ENCODE assay signal across 8 cellular contexts in the genomic region with DNA sequence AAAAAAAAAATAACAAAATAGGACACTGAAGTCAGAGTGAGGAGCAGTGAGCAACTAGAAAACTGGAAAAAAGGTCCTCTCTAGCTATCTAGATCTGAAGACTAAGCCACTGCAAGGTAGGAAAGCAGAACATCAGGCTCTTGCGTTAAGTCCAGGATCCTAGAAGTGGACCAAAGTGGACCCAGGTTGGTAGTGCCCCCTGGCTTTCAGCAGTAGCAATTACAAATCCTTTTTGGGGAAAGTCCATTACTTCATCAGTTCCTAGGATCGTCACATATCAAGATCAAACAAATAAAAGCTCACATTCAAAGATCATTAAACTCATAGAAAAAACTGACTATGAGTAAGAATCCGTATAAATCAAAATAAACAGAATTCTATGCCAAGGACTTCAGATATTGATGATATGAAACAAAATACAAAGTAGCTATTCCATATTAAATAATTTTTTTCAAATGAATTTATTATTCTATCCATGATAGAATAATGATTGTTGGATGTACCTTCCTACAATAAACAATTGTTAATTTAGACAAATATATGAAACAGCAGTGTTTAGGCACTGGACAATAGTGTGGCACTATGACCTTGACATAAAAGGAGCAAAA. TPM values are rescaled to one million over a fixed set of nuclear protein-coding genes. Genes with fewer than 3 reads are reported as not detected.
DNase-seq lines count a peak whose midpoint lies in the region; ATAC-seq, FAIRE-seq and TF ChIP-seq lines count a peak whose summit lies in the region.

No MANE protein-coding gene starts in this region.

- intact Hi-C loops in thyroid gland (cut with DNase I): no loop called here

- DNase-seq in A172 (ENCODE audit: low spot score): peak; percentile 66
- DNase-seq in G401 (ENCODE audit: low spot score): peak; percentile 65
- peak; percentile 56 for DNase-seq in HTR-8/SVneo (ENCODE audit: insufficient read length, low spot score)
- DNase-seq in RWPE2 (ENCODE audit: low spot score): no peak
- peak; percentile 71 to 76 for DNase-seq in dermis microvascular lymphatic vessel endothelial cell (ENCODE audit: low read depth in 2 of 2)
- DNase-seq in left lobe of liver (ENCODE audit: low spot score): peak; percentile 58
- DNase-seq in thyroid gland: peak; percentile 42 to 47
- DNase-seq in NCI-H2171 (lab: John Stamatoyannopoulos, UW): no peak

- no peak for TF ChIP-seq POLR2A in thyroid gland (IDR thresholded peaks at IDR 0.05)

- 6 to 7% methylated on average over 3 of the region's 3 CpGs for WGBS in thyroid gland, 2 donors

- FAIRE-seq in HTR-8/SVneo (lab: Jason Lieb, UNC): peak; percentile 28

- ATAC-seq in RWPE2 (ENCODE audit: low read depth): no peak
- peak; percentile 100 for ATAC-seq in left lobe of liver

- no peaks in the 10 kb centered on the region for H3K27me3 ChIP-seq in RWPE2 (ENCODE audit: insufficient read depth, poor library complexity, severe bottlenecking)
- no peaks in the 10 kb centered on the region for H3K27me3 ChIP-seq in thyroid gland

- TF ChIP-seq CTCF in RWPE2 (IDR thresholded peaks at IDR 0.05; ENCODE audit: poor library complexity, severe bottlenecking): peak; percentile 85
- peak; percentile 39 to 90 (median 82) for TF ChIP-seq CTCF in thyroid gland (IDR thresholded peaks at IDR 0.05)

- peak overlapping the region; percentile 36 for H3K27ac ChIP-seq in RWPE2 (ENCODE audit: poor library complexity, severe bottlenecking)
- H3K27ac ChIP-seq in thyroid gland: no peak overlapping the region

- H3K9me3 ChIP-seq in RWPE2 (ENCODE audit: severe bottlenecking): no peaks in the 10 kb centered on the region
- H3K9me3 ChIP-seq in thyroid gland: no peaks in the 10 kb centered on the region

- H3K36me3 ChIP-seq in RWPE2 (ENCODE audit: low read depth): no peaks in the 10 kb centered on the region
- H3K36me3 ChIP-seq in thyroid gland: no peaks in the 10 kb centered on the region

- H3K4me1 ChIP-seq in RWPE2 (ENCODE audit: insufficient read depth, poor library complexity, severe bottlenecking): peaks cover 25% of the 10 kb centered on the region
- no peaks in the 10 kb centered on the region for H3K4me1 ChIP-seq in thyroid gland

- in situ Hi-C loops in G401 (cut with HindIII; ENCODE audit: low sequenced_read_pairs): no loop called here

- H3K4me3 ChIP-seq in RWPE2 (ENCODE audit: severe bottlenecking) (no peak overlapping the region), thyroid gland (replicated peaks in 1 of 3) (no peak overlapping the region)

RNA-seq across cellular contexts. Expression of a gene that starts 6.5 kb away (rescaled TPM):
- total RNA-seq in A172 (2014; rRNA removed; shearing (Covaris generic)): 18.7 and 21.0 TPM in 2 replicates
- total RNA-seq in G401 (2014; rRNA removed; shearing (Covaris generic)): 7.3 and 11.0 TPM in 2 replicates
- total RNA-seq in dermis microvascular lymphatic vessel endothelial cell: 20.4 and 25.3 TPM in 2 replicates
- 12.0 TPM for total RNA-seq in left lobe of liver
- total RNA-seq in thyroid gland: 10 to 100 TPM; 47.8 to 87.5 (median 51.2) TPM

Comparison
In these comparisons a context has a peak if more than half of its experiments do, and no peak if none do; other contexts are left out.
1. DNase-seq: peak in A172 (single experiment), G401 (single experiment), HTR-8/SVneo (single experiment), dermis microvascular lymphatic vessel endothelial cell (2 of 2), left lobe of liver (single experiment) and thyroid gland (2 of 2); none in RWPE2 (single experiment) and NCI-H2171 (single experiment).